ENCODE assay signal across 25 cellular contexts in the genomic region with DNA sequence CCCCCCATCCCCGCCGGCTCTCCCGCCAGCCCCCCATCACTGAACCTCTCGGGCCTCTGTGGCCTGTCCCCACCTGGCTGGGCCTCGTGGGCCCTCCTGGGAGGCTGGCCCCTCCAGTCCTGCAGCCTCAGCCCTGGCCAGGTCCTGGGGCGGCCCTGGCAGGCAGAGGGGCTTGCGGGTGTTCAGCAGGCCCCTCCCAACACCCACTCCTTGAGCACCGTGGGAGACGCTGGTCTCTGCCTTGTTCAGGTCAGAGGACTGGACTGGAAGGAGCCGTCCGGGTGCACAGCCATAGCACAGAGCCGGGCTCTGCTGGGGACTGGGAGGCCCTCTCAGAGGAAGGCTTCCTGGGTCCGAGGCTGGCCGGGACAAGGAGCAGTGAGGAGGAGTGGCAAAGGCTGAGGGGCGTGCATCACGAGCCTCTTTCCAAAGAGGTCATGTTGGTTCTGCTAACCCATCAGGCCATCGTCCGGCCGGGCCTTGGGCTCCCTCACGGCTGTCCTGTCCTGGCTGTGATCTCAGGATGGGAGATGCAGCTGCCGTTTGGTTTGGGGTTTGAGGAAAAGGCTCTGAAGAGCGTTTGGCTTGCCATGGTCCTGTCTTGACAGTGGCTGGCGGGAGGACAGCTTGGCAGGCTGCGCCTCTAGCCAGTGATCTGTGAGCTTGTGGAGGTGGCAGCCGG. TPM values are rescaled to one million over a fixed set of nuclear protein-coding genes. Genes with fewer than 3 reads are reported as not detected.
"Had no signal": no experiment of that assay in that cellular context is flagged by ENCODE, and none has a peak within 500 bp of the region (broad histone marks: within the 10 kb centered on the region; RNA-seq: fewer than 3 reads in every experiment).

No MANE protein-coding gene starts in this region.

- H3K27ac ChIP-seq: ascending aorta, PC-9 had no signal

- H3K4me1 Mint-ChIP-seq: activated naive CD4-positive, alpha-beta T cell treated with anti-CD3 and anti-CD28 coated beads, Interleukin-2, amount 50 U/mL, for 24 hours; brain; central memory CD8-positive, alpha-beta T cell; WTC11 had no signal

- H3K27ac Mint-ChIP-seq: activated CD8-positive, alpha-beta T cell treated with anti-CD3 and anti-CD28 coated beads, Interleukin-2, amount 10 ng/mL, durations not matched to agents 7 days and 5 days; activated naive CD4-positive, alpha-beta T cell treated with anti-CD3 and anti-CD28 coated beads, Interleukin-2, amount 50 U/mL, for 24 hours; activated T-cell treated with anti-CD3 and anti-CD28 coated beads, Interleukin-2, amount 50 U/mL, for 24 hours; activated T-helper 1 cell treated with anti-CD3 and anti-CD28 coated beads, Interleukin-12 subunit alpha, Interleukin-12 subunit beta, Interleukin-2, Interleukin-4 antibody, amounts not matched to agents 30 ng/mL and 10 ng/mL and 1 ng/mL, durations not matched to agents 14 hours and 24 hours and 36 hours; brain; T-helper 17 cell; WTC11 had no signal

- H3K4me2 ChIP-seq: PC-9 had no signal

- H3K27me3 ChIP-seq: ascending aorta had no signal

- H3K9me3 Mint-ChIP-seq: activated naive CD4-positive, alpha-beta T cell treated with anti-CD3 and anti-CD28 coated beads, Interleukin-2, amount 50 U/mL, for 24 hours; activated T-cell treated with anti-CD3 and anti-CD28 coated beads, Interleukin-2, amount 50 U/mL, for 24 hours; activated T-helper 1 cell treated with anti-CD3 and anti-CD28 coated beads, Interleukin-12 subunit alpha, Interleukin-12 subunit beta, Interleukin-2, Interleukin-4 antibody, amounts not matched to agents 30 ng/mL and 10 ng/mL and 1 ng/mL, durations not matched to agents 14 hours and 24 hours and 36 hours; brain; central memory CD8-positive, alpha-beta T cell; WTC11 had no signal

- H3K4me3 ChIP-seq: ascending aorta, PC-9 had no signal

- H3K9me3 ChIP-seq: ascending aorta had no signal

- H3K36me3 ChIP-seq: ascending aorta had no signal

- DNase-seq: activated CD4-positive, alpha-beta T cell treated with anti-CD3 and anti-CD28 coated beads for 48 hours; activated CD4-positive, alpha-beta T cell treated with anti-CD3 and anti-CD28 coated beads, Interleukin-2, amount 50 U/mL, for 4 hours; activated CD4-positive, CD25-positive, alpha-beta regulatory T cell treated with anti-CD3 and anti-CD28 coated beads, Interleukin-2, amount 50 U/mL, for 72 hours; activated CD8-positive, alpha-beta T cell treated with anti-CD3 and anti-CD28 coated beads, Interleukin-2, amount 10 ng/mL, durations not matched to agents 7 days and 5 days; activated effector memory CD4-positive, alpha-beta T cell treated with Interleukin-2 at 50 U/mL for 16 hours; activated naive CD4-positive, alpha-beta T cell; activated T-cell treated with anti-CD3 and anti-CD28 coated beads, Interleukin-2, amount 50 U/mL, for 24 hours; Kasumi-1; KBM-7; NCI-H1105; NCI-H1436 treated with DMSO at 0.1 percent for 48 hours; NCI-H187; NCI-H2081; NCI-H446; PC-9; SIG-M5; T-helper 17 cell; T-helper 9 cell had no signal

- H3K36me3 Mint-ChIP-seq: activated naive CD4-positive, alpha-beta T cell treated with anti-CD3 and anti-CD28 coated beads, Interleukin-2, amount 50 U/mL, for 24 hours; WTC11 had no signal

- H3K4me1 ChIP-seq: ascending aorta had no signal

- H2AFZ ChIP-seq: PC-9 had no signal

- H3K4me3 Mint-ChIP-seq: activated CD8-positive, alpha-beta T cell treated with anti-CD3 and anti-CD28 coated beads, Interleukin-2, amount 10 ng/mL, durations not matched to agents 7 days and 5 days; activated naive CD4-positive, alpha-beta T cell treated with anti-CD3 and anti-CD28 coated beads, Interleukin-2, amount 50 U/mL, for 24 hours; activated T-cell treated with anti-CD3 and anti-CD28 coated beads, Interleukin-2, amount 50 U/mL, for 24 hours; activated T-helper 1 cell treated with anti-CD3 and anti-CD28 coated beads, Interleukin-12 subunit alpha, Interleukin-12 subunit beta, Interleukin-2, Interleukin-4 antibody, amounts not matched to agents 30 ng/mL and 10 ng/mL and 1 ng/mL, durations not matched to agents 14 hours and 24 hours and 36 hours; brain; central memory CD8-positive, alpha-beta T cell; T-helper 17 cell; WTC11 had no signal

RNA-seq across cellular contexts. Expression of gene PABPN1L, which starts 6.3 kb away (rescaled TPM):
- total RNA-seq: activated CD8-positive, alpha-beta T cell treated with anti-CD3 and anti-CD28 coated beads, Interleukin-2, amount 10 ng/mL, durations not matched to agents 7 days and 5 days; activated T-helper 1 cell treated with anti-CD3 and anti-CD28 coated beads, Interleukin-12 subunit alpha, Interleukin-12 subunit beta, Interleukin-2, Interleukin-4 antibody, amounts not matched to agents 30 ng/mL and 10 ng/mL and 1 ng/mL, durations not matched to agents 14 hours and 24 hours and 36 hours; ascending aorta; PC-9; RPMI7951; T-helper 17 cell; WTC11 had no signal
